In genomic region chr6:51932956-51933355, GRCh38 we compare ENCODE assay signal across 30 cellular contexts.
"Had no signal": no experiment of that assay in that cellular context is flagged by ENCODE, and none has a peak within 500 bp of the region (broad histone marks: within the 10 kb centered on the region; RNA-seq: fewer than 3 reads in every experiment).

No MANE protein-coding gene starts in this region.

- FAIRE-seq: bronchial epithelial cell, TTC549 had no signal

- H3K4me1 ChIP-seq: ascending aorta had no signal

- ATAC-seq: activated CD8-positive, alpha-beta T cell treated with anti-CD3 and anti-CD28 coated beads for 36 hours; activated naive CD8-positive, alpha-beta T cell treated with anti-CD3 and anti-CD28 coated beads, Interleukin-2, amount 50 U/mL, for 24 hours; activated T-cell treated with anti-CD3 and anti-CD28 coated beads, Interleukin-2, amount 50 U/mL, for 4 hours; activated T-cell treated with anti-CD3 and anti-CD28 coated beads, Interleukin-2, amount 50 U/mL, for 72 hours; activated T-helper 17 cell treated with anti-CD3 and anti-CD28 coated beads, Interleukin-2, amount 50 U/mL, for 72 hours had no signal

- H3K27ac ChIP-seq: ascending aorta, cardiac muscle cell, VCaP had no signal

- H3K27me3 ChIP-seq: ascending aorta, cardiac muscle cell had no signal

- DNase-seq: activated B cell treated with CpG ODN at 0.5 μM for 24 hours; activated CD4-positive, alpha-beta memory T cell treated with anti-CD3 and anti-CD28 coated beads for 36 hours; activated CD4-positive, alpha-beta T cell treated with anti-CD3 and anti-CD28 coated beads for 4 hours; activated CD4-positive, alpha-beta T cell treated with anti-CD3 and anti-CD28 coated beads, Interleukin-2, amount 10 ng/mL, durations not matched to agents 24 days and 14 days; activated CD4-positive, alpha-beta T cell treated with anti-CD3 and anti-CD28 coated beads, Interleukin-2, amount 50 U/mL, for 1 hour; activated CD4-positive, alpha-beta T cell treated with anti-CD3 and anti-CD28 coated beads, Interleukin-2, amount 50 U/mL, for 4 hours; activated CD4-positive, CD25-positive, alpha-beta regulatory T cell treated with anti-CD3 and anti-CD28 coated beads, Interleukin-2, amount 50 U/mL, for 72 hours; activated CD8-positive, alpha-beta memory T cell treated with anti-CD3 and anti-CD28 coated beads, Interleukin-2, amount 50 U/mL, for 4 hours; activated CD8-positive, alpha-beta T cell treated with anti-CD3 and anti-CD28 coated beads for 36 hours; activated effector memory CD4-positive, alpha-beta T cell treated with anti-CD3 and anti-CD28 coated beads, Interleukin-2, amount 50 U/mL, for 16 hours; activated gamma-delta T cell treated with Interleukin-2 at 50 U/mL for 16 hours; activated naive CD4-positive, alpha-beta T cell; activated naive CD4-positive, alpha-beta T cell treated with anti-CD3 and anti-CD28 coated beads for 36 hours; activated naive CD8-positive, alpha-beta T cell treated with anti-CD3 and anti-CD28 coated beads, Interleukin-2, amount 10 ng/mL, durations not matched to agents 7 days and 5 days; activated naive CD8-positive, alpha-beta T cell treated with anti-CD3 and anti-CD28 coated beads, Interleukin-2, amount 50 U/mL, for 24 hours; activated T-cell treated with anti-CD3 and anti-CD28 coated beads for 4 hours; activated T-cell treated with anti-CD3 and anti-CD28 coated beads, Interleukin-2, amount 50 U/mL, for 1 hour; activated T-cell treated with anti-CD3 and anti-CD28 coated beads, Interleukin-2, amount 50 U/mL, for 4 hours; activated T-cell treated with anti-CD3 and anti-CD28 coated beads, Interleukin-2, amount 50 U/mL, for 72 hours; amygdala; anterior cingulate cortex; cerebellar nuclear complex; T-helper 2 cell; T-helper 9 cell had no signal

- H3K4me3 ChIP-seq: ascending aorta, cardiac muscle cell had no signal

- H3K36me3 ChIP-seq: ascending aorta, cardiac muscle cell had no signal

- H3K9me3 ChIP-seq: ascending aorta had no signal
